In genomic region chr5:116673453-116673852, GRCh38 we compare ENCODE assay signal across 25 cellular contexts.
"Had no signal": no experiment of that assay in that cellular context is flagged by ENCODE, and none has a peak within 500 bp of the region (broad histone marks: within the 10 kb centered on the region; RNA-seq: fewer than 3 reads in every experiment).

No MANE protein-coding gene starts in this region.

- H3K27ac Mint-ChIP-seq: activated naive CD8-positive, alpha-beta T cell; nephron had no signal

- H3K27me3 Mint-ChIP-seq: brain had no signal

- ATAC-seq: activated CD4-positive, CD25-positive, alpha-beta regulatory T cell treated with anti-CD3 and anti-CD28 coated beads, Interleukin-2, amount 50 U/mL, for 24 hours; pancreas; psoas muscle; upper lobe of right lung had no signal

- H3K36me3 Mint-ChIP-seq: activated naive CD8-positive, alpha-beta T cell; brain had no signal

- H3K4me3 Mint-ChIP-seq: activated naive CD8-positive, alpha-beta T cell; brain; nephron had no signal

- H3K9me3 Mint-ChIP-seq: nephron had no signal

- DNase-seq: activated CD4-positive, alpha-beta T cell treated with anti-CD3 and anti-CD28 coated beads for 48 hours; activated CD4-positive, alpha-beta T cell treated with anti-CD3 and anti-CD28 coated beads, Interleukin-2, amount 50 U/mL, for 48 hours; activated CD8-positive, alpha-beta memory T cell treated with anti-CD3 and anti-CD28 coated beads for 24 hours; activated effector memory CD4-positive, alpha-beta T cell treated with Interleukin-2 at 50 U/mL for 16 hours; activated naive CD4-positive, alpha-beta T cell treated with Interleukin-2 at 50 U/mL for 16 hours; aorta; cerebellar nuclear complex; colonic mucosa; effector CD8-positive, alpha-beta T cell; esophagus squamous epithelium; foreskin melanocyte; left ventricle myocardium inferior; pancreas; psoas muscle; stimulated activated CD4-positive, alpha-beta T cell treated with anti-CD3 and anti-CD28 coated beads, Interleukin-15, amount 100 ng/mL, for 24 hours; stimulated activated CD4-positive, alpha-beta T cell treated with anti-CD3 and anti-CD28 coated beads, Interleukin-2, amount 100 ng/mL, for 24 hours; stimulated activated naive CD4-positive, alpha-beta T cell; T-helper 9 cell; tibial artery; upper lobe of right lung; WERI-Rb-1 had no signal
